Comparison of ENCODE assay signal across 9 cellular contexts in the genomic region with DNA sequence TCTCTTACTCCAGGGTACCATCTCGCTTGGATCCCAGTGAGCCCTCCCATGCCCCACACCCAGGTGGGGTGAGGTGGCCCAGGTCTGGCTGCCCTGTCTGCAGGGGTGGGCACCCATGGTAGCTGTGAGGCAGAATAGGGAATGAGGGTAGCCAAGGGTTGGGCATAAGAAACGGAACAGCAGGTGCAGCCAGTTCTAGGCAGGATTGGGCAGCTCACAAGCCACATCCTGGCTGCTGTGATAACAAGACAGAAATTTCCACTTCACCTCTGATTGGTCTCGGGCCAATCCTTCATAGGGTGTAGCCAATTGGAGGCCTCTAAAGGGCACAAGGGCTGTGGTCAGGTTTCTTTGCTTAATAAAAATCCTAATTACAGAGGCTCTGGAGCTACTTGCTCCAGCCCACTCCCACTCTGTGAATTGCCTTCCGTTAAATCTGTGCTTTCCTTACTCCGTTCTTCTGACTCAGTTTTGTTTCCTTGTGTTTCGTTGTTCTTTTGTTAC. TPM values are rescaled to one million over a fixed set of nuclear protein-coding genes. Genes with fewer than 3 reads are reported as not detected.
DNase-seq lines count a peak whose midpoint lies in the region; ATAC-seq and TF ChIP-seq lines count a peak whose summit lies in the region.
"Had no signal": no experiment of that assay in that cellular context is flagged by ENCODE, and none has a peak within 500 bp of the region (broad histone marks: within the 10 kb centered on the region; RNA-seq: fewer than 3 reads in every experiment).

No MANE protein-coding gene starts in this region.

- CTCF ChIA-PET in HEK293T (lab: Yijun Ruan, JAX) = interaction anchor here (0.6 kb wide), 1 partner anchor 58 kb away, joined by 6 read pairs; no protein-coding TSS in a partner anchor

- H3K23ac ChIP-seq in trophoblast cell (ENCODE audit: low read length) = no peak overlapping the region

- H2BK5ac ChIP-seq in trophoblast cell (ENCODE audit: low read depth, low read length, poor library complexity) = no peak overlapping the region

- no peak overlapping the region for H3K14ac ChIP-seq in trophoblast cell (ENCODE audit: low read length)

- no peak overlapping the region for H3K9ac ChIP-seq in trophoblast cell (ENCODE audit: low read length)

- H4K91ac ChIP-seq in trophoblast cell (ENCODE audit: low read depth, low read length) = no peak overlapping the region

- no peak overlapping the region for H3K4me2 ChIP-seq in trophoblast cell (ENCODE audit: low read length)

- POLR2A ChIA-PET in HEK293T (lab: Yijun Ruan, JAX) = interaction anchor here (1.1 to 2.5 kb wide), 3 partner anchors 14 to 44 kb away, joined by 3 to 11 read pairs (median 6); a partner anchor contains a TSS

- no peak overlapping the region for H2BK12ac ChIP-seq in trophoblast cell (ENCODE audit: low read length)

- H3K4me3 ChIP-seq in trophoblast cell (ENCODE audit: low read depth, low read length) = no peak overlapping the region

- no peak overlapping the region for H3K27ac ChIP-seq in epithelial cell of prostate
- no peak overlapping the region for H3K27ac ChIP-seq in trophoblast cell (ENCODE audit: low read depth, low read length)

- H2BK120ac ChIP-seq in trophoblast cell (ENCODE audit: insufficient read depth, low read length, poor library complexity) = no peak overlapping the region

- H3K27me3 ChIP-seq in trophoblast cell (ENCODE audit: insufficient read depth, low read length) = peaks cover 40% of the 10 kb centered on the region

- no peak overlapping the region for H4K12ac ChIP-seq in trophoblast cell (ENCODE audit: low read depth, low read length)

- no CpG with 5 or more reads among the region's 6 CpGs for WGBS in trophoblast cell (ENCODE audit: extremely low coverage, insufficient coverage, insufficient read length)

- in situ Hi-C loops in SK-MEL-5 (cut with HindIII; ENCODE audit: low pct_unique_long_range_greater_than_20kb, low sequenced_read_pairs) = no loop called here

- ATAC-seq in GM18870 (IDR thresholded peaks at IDR 0.05; ENCODE audit: unreplicated experiment) = no peak
- no peak for ATAC-seq in HG03159 (IDR thresholded peaks at IDR 0.05; ENCODE audit: unreplicated experiment)

- no peak overlapping the region for H2AFZ ChIP-seq in trophoblast cell (ENCODE audit: insufficient read depth, low read length, poor library complexity)

- peaks cover 0 to 6% of the 10 kb centered on the region in 2 experiments for H3K4me1 ChIP-seq in trophoblast cell (ENCODE audit: control insufficient read depth in 1 of 2, insufficient read depth in 2 of 2, low read length in 2 of 2)

- H3K18ac ChIP-seq in trophoblast cell (ENCODE audit: low read length) = no peak overlapping the region

- H3K27ac Mint-ChIP-seq in type B pancreatic cell = no peak overlapping the region
- H3K27ac Mint-ChIP-seq: dendritic cell treated with granulocyte-macrophage colony-stimulating factor and Interleukin-4, amounts not matched to agents 40 ng/mL and 50 ng/mL, for 4 days had no signal

- no peaks in the 10 kb centered on the region for H3K36me3 Mint-ChIP-seq in type B pancreatic cell

- no peak overlapping the region for H3K4ac ChIP-seq in trophoblast cell (ENCODE audit: low read depth, low read length)

- H3K9me3 Mint-ChIP-seq in type B pancreatic cell = no peaks in the 10 kb centered on the region
- H3K9me3 Mint-ChIP-seq: dendritic cell treated with granulocyte-macrophage colony-stimulating factor and Interleukin-4, amounts not matched to agents 40 ng/mL and 50 ng/mL, for 4 days had no signal

- H4K8ac ChIP-seq in trophoblast cell (ENCODE audit: low read depth, low read length) = no peak overlapping the region

- H3K4me1 Mint-ChIP-seq in type B pancreatic cell (ENCODE audit: unreplicated experiment) = no peaks in the 10 kb centered on the region

- H3K9me3 ChIP-seq in trophoblast cell (ENCODE audit: insufficient read depth, low read depth, low read length) = peaks cover 4% of the 10 kb centered on the region

- H3K79me1 ChIP-seq in trophoblast cell (ENCODE audit: low read length) = no peaks in the 10 kb centered on the region

- TF ChIP-seq CTCF in type B pancreatic cell (conservative IDR thresholded peaks at IDR 0.05) = no peak

- H3K4me3 Mint-ChIP-seq in type B pancreatic cell = peak overlapping the region; percentile 14
- H3K4me3 Mint-ChIP-seq: dendritic cell treated with granulocyte-macrophage colony-stimulating factor and Interleukin-4, amounts not matched to agents 40 ng/mL and 50 ng/mL, for 4 days had no signal

- no peaks in the 10 kb centered on the region for H3K36me3 ChIP-seq in trophoblast cell (ENCODE audit: control insufficient read depth in 1 of 2, insufficient read depth in 2 of 2, low read length in 2 of 2)

- H2AK5ac ChIP-seq in trophoblast cell (ENCODE audit: low read length) = no peak overlapping the region

- peaks cover 38% of the 10 kb centered on the region for H3K27me3 Mint-ChIP-seq in type B pancreatic cell

- peak; percentile 42 for DNase-seq in COLO668 (lab: John Stamatoyannopoulos, UW; ENCODE audit: unreplicated experiment)
- DNase-seq in HEK293T (ENCODE audit: extremely low spot score) = no peak
- DNase-seq in SK-MEL-5 (ENCODE audit: low read depth, low spot score) = peak; percentile 43
- peak; percentile 55 for DNase-seq in epithelial cell of prostate (ENCODE audit: low read depth, low spot score)
- DNase-seq in type B pancreatic cell (ENCODE audit: extremely low spot score, unreplicated experiment) = no peak
- DNase-seq in trophoblast cell = no peak

- no peaks in the 10 kb centered on the region for H3K79me2 ChIP-seq in trophoblast cell (ENCODE audit: control insufficient read depth, insufficient read depth, low read length, poor library complexity)

TF ChIP-seq in HEK293T, 16 proteins besides CTCF, POLR2A, EP300 and RAD21:
- no peak for TF ChIP-seq ARNT (IDR thresholded peaks at IDR 0.05)
- TF ChIP-seq, protein P1, sequence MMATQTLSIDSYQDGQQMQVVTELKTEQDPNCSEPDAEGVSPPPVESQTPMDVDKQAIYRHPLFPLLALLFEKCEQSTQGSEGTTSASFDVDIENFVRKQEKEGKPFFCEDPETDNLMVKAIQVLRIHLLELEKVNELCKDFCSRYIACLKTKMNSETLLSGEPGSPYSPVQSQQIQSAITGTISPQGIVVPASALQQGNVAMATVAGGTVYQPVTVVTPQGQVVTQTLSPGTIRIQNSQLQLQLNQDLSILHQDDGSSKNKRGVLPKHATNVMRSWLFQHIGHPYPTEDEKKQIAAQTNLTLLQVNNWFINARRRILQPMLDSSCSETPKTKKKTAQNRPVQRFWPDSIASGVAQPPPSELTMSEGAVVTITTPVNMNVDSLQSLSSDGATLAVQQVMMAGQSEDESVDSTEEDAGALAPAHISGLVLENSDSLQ (IDR thresholded peaks at IDR 0.05) = peak; percentile 89
- TF ChIP-seq LEF1 (IDR thresholded peaks at IDR 0.05; ENCODE audit: borderline replicate concordance) = no peak

RNA-seq across cellular contexts. Expression of a gene that starts 1.5 kb away (rescaled TPM):
- 3.5 and 4.1 TPM in 2 replicates for total RNA-seq in SK-MEL-5 (2014; rRNA removed; shearing (Covaris generic))
- 3.0 and 3.2 TPM in 2 replicates for polyA plus RNA-seq in SK-MEL-5 (2015; cell fraction: cytosol; rRNA removed)
- polyA plus RNA-seq in SK-MEL-5 (2015; cell fraction: nucleus; rRNA removed) = 5.3 and 6.2 TPM in 2 replicates
- total RNA-seq in type B pancreatic cell (ENCODE audit: low replicate concordance) = 2.5 and 5.0 TPM in 2 replicates
- 0.22 and 0.24 TPM in 2 replicates for polyA plus RNA-seq in trophoblast cell (2013)

RNA-seq across cellular contexts. Expression of a gene that starts 3.2 kb away (rescaled TPM):
- 0.35 and 0.74 TPM in 2 replicates for total RNA-seq in SK-MEL-5 (2014; rRNA removed; shearing (Covaris generic))
- 0.30 TPM in 1 of 2 replicates, not detected in the other for polyA plus RNA-seq in SK-MEL-5 (2015; cell fraction: cytosol; rRNA removed)
- polyA plus RNA-seq in SK-MEL-5 (2015; cell fraction: nucleus; rRNA removed) = 2.3 and 2.7 TPM in 2 replicates
- 6.6 and 8.8 TPM in 2 replicates for total RNA-seq in type B pancreatic cell (ENCODE audit: low replicate concordance)
- polyA plus RNA-seq in trophoblast cell (2013) = 0.01 and 0.10 TPM in 2 replicates

RNA-seq across cellular contexts. Expression of a gene that starts 4.0 kb away (rescaled TPM):
- total RNA-seq in SK-MEL-5 (2014; rRNA removed; shearing (Covaris generic)) = 0.08 and 0.34 TPM in 2 replicates
- 0.05 TPM in 1 of 2 replicates, not detected in the other for polyA plus RNA-seq in SK-MEL-5 (2015; cell fraction: cytosol; rRNA removed)
- 6.1 and 9.9 TPM in 2 replicates for polyA plus RNA-seq in SK-MEL-5 (2015; cell fraction: nucleus; rRNA removed)
- total RNA-seq in type B pancreatic cell (ENCODE audit: low replicate concordance) = 1.0 and 1.6 TPM in 2 replicates
- polyA plus RNA-seq in trophoblast cell (2013) = 0.15 and 0.27 TPM in 2 replicates

RNA-seq across cellular contexts. Expression of a gene that starts 44.3 kb away (rescaled TPM):
- 30.2 and 31.2 TPM in 2 replicates for total RNA-seq in SK-MEL-5 (2014; rRNA removed; shearing (Covaris generic))
- polyA plus RNA-seq in SK-MEL-5 (2015; cell fraction: cytosol; rRNA removed) = 118 and 136 TPM in 2 replicates
- 28.2 and 52.3 TPM in 2 replicates for polyA plus RNA-seq in SK-MEL-5 (2015; cell fraction: nucleus; rRNA removed)
- 125 and 143 TPM in 2 replicates for total RNA-seq in type B pancreatic cell (ENCODE audit: low replicate concordance)
- polyA plus RNA-seq in trophoblast cell (2013) = 67.1 and 68.6 TPM in 2 replicates

RNA-seq across cellular contexts. Expression of a gene that starts 49.7 kb away (rescaled TPM):
- total RNA-seq in SK-MEL-5 (2014; rRNA removed; shearing (Covaris generic)) = 28.2 and 31.4 TPM in 2 replicates
- polyA plus RNA-seq in SK-MEL-5 (2015; cell fraction: cytosol; rRNA removed) = 25.6 and 28.9 TPM in 2 replicates
- polyA plus RNA-seq in SK-MEL-5 (2015; cell fraction: nucleus; rRNA removed) = 516 and 602 TPM in 2 replicates
- 95.3 and 154 TPM in 2 replicates for total RNA-seq in type B pancreatic cell (ENCODE audit: low replicate concordance)
- polyA plus RNA-seq in trophoblast cell (2013) = 62.4 and 68.6 TPM in 2 replicates

Comparison
In these comparisons a context has a peak if more than half of its experiments do, and no peak if none do; other contexts are left out.
1. DNase-seq: peak in COLO668 (single experiment), SK-MEL-5 (single experiment) and epithelial cell of prostate (single experiment); none in HEK293T (single experiment), type B pancreatic cell (single experiment) and trophoblast cell (0 of 2).